ENCODE assay signal across 2 cellular contexts in genomic region chr1:48466594-48466993, GRCh38.
TF ChIP-seq lines count a peak whose summit lies in the region.

No MANE protein-coding gene starts in this region.

TF ChIP-seq in SK-N-SH, 30 proteins besides CTCF, POLR2A, EP300 and RAD21 (continued from another document):
- peak; percentile 74 for TF ChIP-seq GATA2 (CRISPR knock-in tag; IDR thresholded peaks at IDR 0.05)
- no peak for TF ChIP-seq USF1 (IDR thresholded peaks at IDR 0.05; ENCODE audit: borderline replicate concordance, low read depth)

TF ChIP-seq in SK-N-SH treated with all-trans-retinoic acid at 6 μM for 48 hours, 23 proteins besides CTCF, POLR2A, EP300 and RAD21 (continued from another document):
- TF ChIP-seq RARB (CRISPR knock-in tag; IDR thresholded peaks at IDR 0.05) (no peak), ESRRG (CRISPR knock-in tag; IDR thresholded peaks at IDR 0.05) (no peak), TSHZ2 (CRISPR knock-in tag; IDR thresholded peaks at IDR 0.05) (no peak), TOX (CRISPR knock-in tag; IDR thresholded peaks at IDR 0.05; ENCODE audit: borderline replicate concordance) (no peak), ZNF8 (CRISPR knock-in tag; IDR thresholded peaks at IDR 0.05) (no peak), TCF4 (CRISPR knock-in tag; IDR thresholded peaks at IDR 0.05; ENCODE audit: borderline replicate concordance) (no peak), PATZ1 (CRISPR knock-in tag; IDR thresholded peaks at IDR 0.05; ENCODE audit: borderline replicate concordance) (no peak)
